ENCODE assay signal across 8 cellular contexts in genomic region chrX:43836435-43837184, GRCh38. TPM values are rescaled to one million over a fixed set of nuclear protein-coding genes. Genes with fewer than 3 reads are reported as not detected.
DNase-seq lines count a peak whose midpoint lies in the region; ATAC-seq, FAIRE-seq and TF ChIP-seq lines count a peak whose summit lies in the region.

No MANE protein-coding gene starts in this region.

- WGBS in heart left ventricle, 4 donors, result 13 to 37% (median 22%) methylated on average over 3 of the region's 3 CpGs
- 12% methylated on average over 3 of the region's 3 CpGs for WGBS in esophagus muscularis mucosa
- 19 to 27% (median 24%) methylated on average over 3 of the region's 3 CpGs for WGBS in small intestine, 3 donors

- no peaks in the 10 kb centered on the region for H3K9me3 Mint-ChIP-seq in activated CD4-positive, alpha-beta T cell treated with anti-CD3 and anti-CD28 coated beads for 36 hours (ENCODE audit: low read depth)

- no peak overlapping the region for H3K9ac ChIP-seq in OCI-LY1 (ENCODE audit: low read length)

- H3K9me3 ChIP-seq in heart left ventricle (peaks cover 0 to 3% (median 0%) of the 10 kb centered on the region in 12 donors), OCI-LY1 (ENCODE audit: low read length) (no peaks in the 10 kb centered on the region), esophagus muscularis mucosa (no peaks in the 10 kb centered on the region), small intestine (ENCODE audit: control insufficient read depth, low read depth) (no peaks in the 10 kb centered on the region)

- POLR2A ChIA-PET in activated CD4-positive, alpha-beta T cell treated with anti-CD3 and anti-CD28 coated beads for 36 hours (lab: Charles Lee), result no interaction called here

- H3K4me1 ChIP-seq in heart left ventricle (peaks cover 0 to 9% (median 0%) of the 10 kb centered on the region in 12 donors), OCI-LY1 (ENCODE audit: insufficient read depth, low read length, severe bottlenecking) (no peaks in the 10 kb centered on the region), esophagus muscularis mucosa (peaks cover 0 to 9% (median 5%) of the 10 kb centered on the region in 4 donors), small intestine (ENCODE audit: control insufficient read depth in 2 of 2, insufficient read depth in 1 of 2, low read depth in 1 of 2, low read length in 1 of 2) (no peaks in the 10 kb centered on the region)

- H4K20me1 ChIP-seq in OCI-LY1 (ENCODE audit: insufficient read depth, low read length), result no peaks in the 10 kb centered on the region

- H3K36me3 ChIP-seq in heart left ventricle, result peaks cover 0 to 8% (median 0%) of the 10 kb centered on the region in 9 donors
- no peaks in the 10 kb centered on the region for H3K36me3 ChIP-seq in OCI-LY1 (ENCODE audit: insufficient read depth, low read length)
- H3K36me3 ChIP-seq in esophagus muscularis mucosa, result no peaks in the 10 kb centered on the region
- H3K36me3 ChIP-seq in small intestine (ENCODE audit: control insufficient read depth in 2 of 2, insufficient read depth in 2 of 2, low read length in 2 of 2), result peaks cover 0 to 2% of the 10 kb centered on the region in 2 donors

- no peak overlapping the region for H3K4me2 ChIP-seq in OCI-LY1 (ENCODE audit: low read length)

- CTCF ChIA-PET in activated CD4-positive, alpha-beta T cell treated with anti-CD3 and anti-CD28 coated beads for 36 hours (lab: Charles Lee), result interaction anchor here (0.8 to 1.9 kb wide), 6 partner anchors 11 to 407 kb away, joined by 3 to 4 read pairs (median 3); no protein-coding TSS in a partner anchor

- H3F3A ChIP-seq in OCI-LY1 (ENCODE audit: insufficient read depth, low read length), result no peaks in the 10 kb centered on the region

- no peak overlapping the region for H2AFZ ChIP-seq in OCI-LY1 (ENCODE audit: low read length)

- DNase-seq in heart left ventricle (no peak), left cardiac atrium (no peak), esophagus muscularis mucosa (ENCODE audit: extremely low spot score) (no peak), small intestine (peak; percentile 17), Ammon's horn (ENCODE audit: low spot score) (no peak)
- no peak for DNase-seq in activated CD4-positive, alpha-beta T cell treated with anti-CD3 and anti-CD28 coated beads for 36 hours
- DNase-seq in effector CD8-positive, alpha-beta T cell (lab: John Stamatoyannopoulos, UW), result no peak

- H3K36me3 Mint-ChIP-seq in activated CD4-positive, alpha-beta T cell treated with anti-CD3 and anti-CD28 coated beads for 36 hours (ENCODE audit: low read depth), result no peaks in the 10 kb centered on the region

- TF ChIP-seq EP300 in esophagus muscularis mucosa (IDR thresholded peaks at IDR 0.05), result no peak

- peak; percentile 44 to 77 (median 65) for TF ChIP-seq CTCF in heart left ventricle (IDR thresholded peaks at IDR 0.05)
- peak; percentile 53 for TF ChIP-seq CTCF in OCI-LY1 (IDR thresholded peaks at IDR 0.05; ENCODE audit: low read length)
- TF ChIP-seq CTCF in esophagus muscularis mucosa (IDR thresholded peaks at IDR 0.05), result peak; percentile 66 to 77 (median 73)

- H3K9me2 ChIP-seq in OCI-LY1 (ENCODE audit: low read depth, low read length), result no peaks in the 10 kb centered on the region

- no peak for TF ChIP-seq POLR2A in heart left ventricle (IDR thresholded peaks at IDR 0.05)
- no peak for TF ChIP-seq POLR2A in esophagus muscularis mucosa (IDR thresholded peaks at IDR 0.05; ENCODE audit: low read depth)

- H3K79me2 ChIP-seq in OCI-LY1 (ENCODE audit: insufficient read depth, low read length), result no peaks in the 10 kb centered on the region

- H3K4me3 ChIP-seq in heart left ventricle, result no peak overlapping the region
- H3K4me3 ChIP-seq in OCI-LY1 (ENCODE audit: low read depth, low read length, poor library complexity, severe bottlenecking), result no peak overlapping the region
- H3K4me3 ChIP-seq in esophagus muscularis mucosa, result no peak overlapping the region
- H3K4me3 ChIP-seq in small intestine (ENCODE audit: low read depth in 1 of 2, low read length in 2 of 2), result no peak overlapping the region

- no peak for ATAC-seq in heart left ventricle
- no peak for ATAC-seq in left cardiac atrium
- ATAC-seq in activated CD4-positive, alpha-beta T cell treated with anti-CD3 and anti-CD28 coated beads for 36 hours, result no peak

- H3K27me3 ChIP-seq in heart left ventricle, result peaks cover 0 to 47% (median 0%) of the 10 kb centered on the region in 9 donors
- H3K27me3 ChIP-seq in OCI-LY1 (ENCODE audit: insufficient read depth, low read length), result no peaks in the 10 kb centered on the region
- H3K27me3 ChIP-seq in esophagus muscularis mucosa, result no peaks in the 10 kb centered on the region
- no peaks in the 10 kb centered on the region for H3K27me3 ChIP-seq in small intestine (ENCODE audit: control insufficient read depth in 2 of 2, insufficient read depth in 2 of 2, low read length in 2 of 2)

- H3K4me3 Mint-ChIP-seq in activated CD4-positive, alpha-beta T cell treated with anti-CD3 and anti-CD28 coated beads for 36 hours, result no peak overlapping the region

- no peak overlapping the region for H3K27ac Mint-ChIP-seq in activated CD4-positive, alpha-beta T cell treated with anti-CD3 and anti-CD28 coated beads for 36 hours

- no peaks in the 10 kb centered on the region for H3K4me1 Mint-ChIP-seq in activated CD4-positive, alpha-beta T cell treated with anti-CD3 and anti-CD28 coated beads for 36 hours

- H3K27ac ChIP-seq in heart left ventricle (no peak overlapping the region), OCI-LY1 (ENCODE audit: low read depth, low read length, poor library complexity, severe bottlenecking) (no peak overlapping the region), esophagus muscularis mucosa (replicated peaks in 1 of 4) (no peak overlapping the region), small intestine (ENCODE audit: low read depth in 1 of 2, low read length in 1 of 2) (no peak overlapping the region)

- intact Hi-C loops in heart left ventricle (cut with DNase I) (loop anchor here (1.0 to 10.0 kb wide), 6 partner anchors 48 to 106 kb away; partner anchors contain the start of gene MAOB (in 1 of the 10)), left cardiac atrium (cut with DNase I) (loop anchor here (2.0 to 10.0 kb wide), 2 partner anchors 98 to 102 kb away; no protein-coding TSS in a partner anchor), esophagus muscularis mucosa (cut with DNase I) (loop anchor here (5.0 kb wide), 1 partner anchor 101 kb away; no protein-coding TSS in a partner anchor)
- intact Hi-C loops in activated CD4-positive, alpha-beta T cell treated with anti-CD3 and anti-CD28 coated beads for 36 hours (cut with DNase I, micrococcal nuclease), result loop anchor here in 1 of 2 experiments (1.0 to 5.0 kb wide), 3 partner anchors 101 to 406 kb away; no protein-coding TSS in a partner anchor

- peak; percentile 64 for FAIRE-seq in small intestine (lab: Jason Lieb, UNC)

- no peaks in the 10 kb centered on the region for H3K27me3 Mint-ChIP-seq in activated CD4-positive, alpha-beta T cell treated with anti-CD3 and anti-CD28 coated beads for 36 hours

RNA-seq across cellular contexts. Expression of gene MAOB, which starts 45.6 kb away (rescaled TPM):
- total RNA-seq in heart left ventricle (100 to 1,000 TPM in 5 of 9 donors, 10 to 100 TPM in 4; 64.4 to 163 (median 127) TPM), left cardiac atrium (10 to 100 TPM; 69.7 to 98.1 TPM), esophagus muscularis mucosa (10 to 100 TPM; 37.1 to 87.8 (median 41.3) TPM)
- polyA plus RNA-seq in heart left ventricle (10 to 100 TPM; 30.3 to 54.8 TPM), small intestine (100 to 1,000 TPM in 1 of 3 donors, 10 to 100 TPM in 2; 20.5 to 160 (median 75.4) TPM)
- total RNA-seq in activated CD4-positive, alpha-beta T cell treated with anti-CD3 and anti-CD28 coated beads for 36 hours, result under 1 TPM; 0.09 to 0.21 TPM

Comparison
In these comparisons a context has a peak if more than half of its experiments do, and no peak if none do; other contexts are left out.
1. RNA of gene MAOB, which starts 45.6 kb away (total RNA-seq): 64.4 to 163 TPM in heart left ventricle, 69.7 to 98.1 TPM in left cardiac atrium and 37.1 to 87.8 TPM in esophagus muscularis mucosa; 0.09 to 0.21 TPM in activated CD4-positive, alpha-beta T cell treated with anti-CD3 and anti-CD28 coated beads for 36 hours; every median in the first group is over 10 times any median in the second.
2. Peak in every context shown above with its lines, with median percentiles within 50 percentile points of each other: CTCF ChIP-seq.